Comparison of ENCODE assay signal across 1 cellular context in genomic region chr14:102320671-102321455, GRCh38.
TF ChIP-seq lines count a peak whose summit lies in the region.

No MANE protein-coding gene starts in this region.

TF ChIP-seq in K562, 482 proteins besides CTCF, POLR2A, EP300 and RAD21:
- TF ChIP-seq CSDE1 (IDR thresholded peaks at IDR 0.05) (no peak), UBTF (IDR thresholded peaks at IDR 0.05; ENCODE audit: borderline replicate concordance in 1 of 2, low read depth in 2 of 2, low read length in 2 of 2) (no peak)
